Comparison of ENCODE assay signal across 29 cellular contexts in genomic region chr2:230972046-230972445, GRCh38. TPM values are rescaled to one million over a fixed set of nuclear protein-coding genes. Genes with fewer than 3 reads are reported as not detected.
"Had no signal": no experiment of that assay in that cellular context is flagged by ENCODE, and none has a peak within 500 bp of the region (broad histone marks: within the 10 kb centered on the region; RNA-seq: fewer than 3 reads in every experiment).

No MANE protein-coding gene starts in this region.

- H3K4me1 ChIP-seq: ascending aorta, body of pancreas, Peyer's patch, SJCRH30 had no signal

- H3K27me3 Mint-ChIP-seq: activated T-helper 17 cell treated with anti-CD3 and anti-CD28 coated beads, Interleukin-2, amount 50 U/mL, for 72 hours had no signal

- H3K4me3 ChIP-seq: ascending aorta, body of pancreas, K562, Peyer's patch, SJCRH30 had no signal

- DNase-seq: activated CD4-positive, alpha-beta T cell treated with anti-CD3 and anti-CD28 coated beads for 48 hours; activated CD4-positive, alpha-beta T cell treated with anti-CD3 and anti-CD28 coated beads, Interleukin-2, amount 50 U/mL, for 4 hours; activated CD4-positive, CD25-positive, alpha-beta regulatory T cell treated with anti-CD3 and anti-CD28 coated beads, Interleukin-2, amount 50 U/mL, for 72 hours; activated naive CD4-positive, alpha-beta T cell treated with anti-CD3 and anti-CD28 coated beads, Interleukin-2, amount 50 U/mL, for 16 hours; activated T-cell treated with anti-CD3 and anti-CD28 coated beads, Interleukin-2, amount 50 U/mL, for 4 hours; amniotic stem cell; body of pancreas; central memory CD4-positive, alpha-beta T cell; Karpas-422; NCI-H1105 treated with DMSO at 0.1 percent for 48 hours; NCI-H1436 treated with DMSO at 0.1 percent for 48 hours; NCI-H187; NCI-H2081; NCI-H510A treated with DMSO at 0.1 percent for 48 hours; NCI-H69; NK-92 treated with Interleukin-12 subunit alpha and Interleukin-12 subunit beta, amount 100 ng/mL, for 24 hours; Right ventricle myocardium superior; SJCRH30; SK-N-SH; T-helper 1 cell had no signal

- H3K27ac Mint-ChIP-seq: activated T-helper 17 cell treated with anti-CD3 and anti-CD28 coated beads, Interleukin-2, amount 50 U/mL, for 72 hours; T-helper 2 cell treated with Interferon-gamma antibody and Interleukin-4, amounts not matched to agents 5 μg/mL and 100 μg/mL, for 36 hours; WTC11 had no signal

- H3K9me3 Mint-ChIP-seq: activated T-helper 17 cell treated with anti-CD3 and anti-CD28 coated beads, Interleukin-2, amount 50 U/mL, for 72 hours had no signal

- ATAC-seq: activated T-cell treated with anti-CD3 and anti-CD28 coated beads, Interleukin-2, amount 50 U/mL, for 4 hours; activated T-helper 17 cell treated with anti-CD3 and anti-CD28 coated beads, Interleukin-2, amount 50 U/mL, for 72 hours; body of pancreas; K562; WTC11 had no signal

- H3K4me3 Mint-ChIP-seq: activated T-cell treated with anti-CD3 and anti-CD28 coated beads, Interleukin-2, amount 50 U/mL, for 4 hours; activated T-helper 17 cell treated with anti-CD3 and anti-CD28 coated beads, Interleukin-2, amount 50 U/mL, for 72 hours; T-helper 2 cell treated with Interferon-gamma antibody and Interleukin-4, amounts not matched to agents 5 μg/mL and 100 μg/mL, for 36 hours; WTC11 had no signal

- H3K27me3 ChIP-seq: ascending aorta, body of pancreas, Peyer's patch had no signal

- H3K27ac ChIP-seq: ascending aorta, body of pancreas, Peyer's patch, RWPE1, SJCRH30 had no signal

- H3K36me3 ChIP-seq: ascending aorta, Peyer's patch, SJCRH30 had no signal

- H3K9me3 ChIP-seq: ascending aorta, body of pancreas, Peyer's patch, SK-N-SH had no signal

RNA-seq across cellular contexts. Expression of gene SPATA3, which starts 23.9 kb away (rescaled TPM):
- total RNA-seq: activated T-cell treated with anti-CD3 and anti-CD28 coated beads, Interleukin-2, amount 50 U/mL, for 4 hours; ascending aorta; body of pancreas; bronchial epithelial cell; chondrocyte; K562; Peyer's patch; Right ventricle myocardium superior; SJCRH30; WTC11 had no signal
- polyA plus RNA-seq: K562, SK-N-SH had no signal

RNA-seq across cellular contexts. Expression of gene GPR55, which starts 47.0 kb away (rescaled TPM):
- total RNA-seq: ascending aorta, body of pancreas, bronchial epithelial cell, chondrocyte, Right ventricle myocardium superior, WTC11 had no signal
- polyA plus RNA-seq: SK-N-SH had no signal
